Comparison of ENCODE assay signal across 9 cellular contexts in the genomic region with DNA sequence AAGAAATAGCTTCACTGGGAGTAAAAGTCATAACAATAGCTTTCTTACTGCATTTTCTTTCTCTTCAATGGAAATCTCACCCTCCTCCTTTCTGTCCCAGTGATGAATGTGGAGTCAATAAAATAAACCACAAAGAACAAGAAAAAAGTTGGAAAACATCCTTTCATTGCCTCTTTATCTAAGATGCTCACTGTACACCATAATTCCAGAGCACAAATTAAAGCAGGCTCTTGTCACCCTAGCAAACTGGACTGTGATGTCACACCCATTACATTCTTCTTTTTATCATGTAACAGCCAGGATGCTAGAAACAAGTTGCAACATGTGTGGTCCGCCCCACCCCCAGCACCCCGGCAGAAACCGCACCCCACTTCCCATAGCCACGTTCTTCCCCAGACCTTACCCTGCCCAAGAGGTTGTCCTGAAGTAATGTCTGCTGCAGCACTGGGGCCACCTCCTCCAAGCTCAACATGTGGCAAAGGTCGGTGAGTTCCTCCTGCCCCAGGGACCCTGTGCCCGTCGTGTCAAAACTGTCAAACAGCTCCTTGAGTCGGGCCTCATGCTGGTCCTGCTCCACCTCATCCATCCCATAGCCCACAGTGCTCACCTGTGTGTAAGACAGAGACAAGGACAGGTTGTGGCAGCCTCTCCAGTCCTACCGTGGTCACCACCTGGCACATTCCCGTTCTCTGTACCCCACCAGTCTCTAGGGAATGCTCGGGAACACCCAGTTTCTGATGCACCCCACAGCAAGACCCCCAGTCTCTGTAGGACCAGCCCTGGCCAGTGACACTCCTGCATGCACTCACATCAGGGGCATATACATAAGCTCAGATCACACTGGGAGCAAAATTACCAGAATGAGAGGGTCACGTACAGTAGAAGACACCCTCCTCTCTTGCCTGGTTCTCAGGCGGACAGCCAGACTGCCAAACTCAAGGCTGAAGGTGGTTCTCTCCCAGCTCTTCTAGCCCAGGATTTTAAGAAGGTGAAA. TPM values are rescaled to one million over a fixed set of nuclear protein-coding genes. Genes with fewer than 3 reads are reported as not detected.
DNase-seq lines count a peak whose midpoint lies in the region; ATAC-seq and TF ChIP-seq lines count a peak whose summit lies in the region.
"Had no signal": no experiment of that assay in that cellular context is flagged by ENCODE, and none has a peak within 500 bp of the region (broad histone marks: within the 10 kb centered on the region; RNA-seq: fewer than 3 reads in every experiment).

No MANE protein-coding gene starts in this region.

- no peaks in the 10 kb centered on the region for H3K9me3 Mint-ChIP-seq in stimulated activated memory B cell treated with anti-CD40 and anti-IgM and Interleukin-4, amounts not matched to agents 10 μg/mL and 1 μg/mL and 100 μg/mL, for 72 hours
- H3K9me3 Mint-ChIP-seq in Caco-2 (ENCODE audit: unreplicated experiment): no peaks in the 10 kb centered on the region

- H3K4me3 ChIP-seq in HEK293 (ENCODE audit: low read depth, low read length) (no peak overlapping the region), Caco-2 (ENCODE audit: low read depth, low read length) (no peak overlapping the region)

- intact Hi-C loops in Caco-2 (cut with micrococcal nuclease; ENCODE audit: unreplicated experiment): no loop called here

- DNase-seq in T-helper 17 cell: peak; percentile 12 to 25 (median 16)
- DNase-seq in effector CD4-positive, alpha-beta T cell: peak; percentile 27
- no peak for DNase-seq in Caco-2
- no peak for DNase-seq in kidney tubule cell (ENCODE audit: low spot score)
- DNase-seq in RPMI8226: no peak

- POLR2A ChIA-PET in HEK293 (lab: Yijun Ruan, JAX) (interaction anchor here (0.9 kb wide), 1 partner anchor 9 kb away, joined by 3 read pairs; a partner anchor contains a TSS), Caco-2 (lab: Charles Lee) (no interaction called here)

- no peak overlapping the region for H3K27ac ChIP-seq in HEK293 (ENCODE audit: extremely low read depth, low read depth, low read length)
- H3K27ac ChIP-seq: VCaP had no signal

- no peaks in the 10 kb centered on the region for H3K27me3 Mint-ChIP-seq in T-helper 17 cell
- no peaks in the 10 kb centered on the region for H3K27me3 Mint-ChIP-seq in stimulated activated memory B cell treated with anti-CD40 and anti-IgM and Interleukin-4, amounts not matched to agents 10 μg/mL and 1 μg/mL and 100 μg/mL, for 72 hours
- H3K27me3 Mint-ChIP-seq in Caco-2 (ENCODE audit: insufficient read depth, unreplicated experiment): no peaks in the 10 kb centered on the region

- ATAC-seq in T-helper 17 cell (peak; percentile 80), GM21529 (IDR thresholded peaks at IDR 0.05; ENCODE audit: unreplicated experiment) (no peak)
- ATAC-seq in stimulated activated memory B cell treated with anti-CD40 and anti-IgM and Interleukin-4, amounts not matched to agents 10 μg/mL and 1 μg/mL and 100 μg/mL, for 72 hours: peak; percentile 31

- H3K36me3 Mint-ChIP-seq in T-helper 17 cell (ENCODE audit: low read depth) (no peaks in the 10 kb centered on the region), Caco-2 (ENCODE audit: insufficient read depth, unreplicated experiment) (no peaks in the 10 kb centered on the region)
- H3K36me3 Mint-ChIP-seq in stimulated activated memory B cell treated with anti-CD40 and anti-IgM and Interleukin-4, amounts not matched to agents 10 μg/mL and 1 μg/mL and 100 μg/mL, for 72 hours: peaks cover 36% of the 10 kb centered on the region

- peak overlapping the region; percentile 94 for H3K27ac Mint-ChIP-seq in T-helper 17 cell
- peak overlapping the region; percentile 99 for H3K27ac Mint-ChIP-seq in stimulated activated memory B cell treated with anti-CD40 and anti-IgM and Interleukin-4, amounts not matched to agents 10 μg/mL and 1 μg/mL and 100 μg/mL, for 72 hours
- H3K27ac Mint-ChIP-seq in Caco-2 (ENCODE audit: unreplicated experiment): no peak overlapping the region

- H3K4me1 ChIP-seq in HEK293 (ENCODE audit: control insufficient read depth, insufficient read depth, low read length) (peaks cover 57% of the 10 kb centered on the region), Caco-2 (no peaks in the 10 kb centered on the region)

- no peaks in the 10 kb centered on the region for H3K27me3 ChIP-seq in Caco-2 (replicated peaks; ENCODE audit: control insufficient read depth, insufficient read depth, low read length)

- H3K4me3 Mint-ChIP-seq in T-helper 17 cell (peak overlapping the region; percentile 87), Caco-2 (ENCODE audit: unreplicated experiment) (no peak overlapping the region)
- H3K4me3 Mint-ChIP-seq in stimulated activated memory B cell treated with anti-CD40 and anti-IgM and Interleukin-4, amounts not matched to agents 10 μg/mL and 1 μg/mL and 100 μg/mL, for 72 hours: peak overlapping the region; percentile 66

- no peaks in the 10 kb centered on the region for H3K9me3 ChIP-seq in HEK293 (ENCODE audit: control insufficient read depth, insufficient read depth, low read depth, low read length)
- H3K9me3 ChIP-seq in T-helper 17 cell (ENCODE audit: control insufficient read depth, low read length, poor library complexity, severe bottlenecking): no peaks in the 10 kb centered on the region
- no peaks in the 10 kb centered on the region for H3K9me3 ChIP-seq in Caco-2

- TF ChIP-seq CTCF in HEK293 (tag by site-specific recombination; IDR thresholded peaks at IDR 0.05) (no peak), Caco-2 (IDR thresholded peaks at IDR 0.05; ENCODE audit: insufficient read depth in 1 of 2, low read depth in 1 of 2, low read length in 1 of 2, severe bottlenecking in 1 of 2, unreplicated experiment in 1 of 2) (no peak)

- no TSS peak for BruUV-seq in Caco-2 (replicated peaks; lab: Mats Ljungman, UMichigan)

- CTCF ChIA-PET in HEK293 (lab: Yijun Ruan, JAX): interaction anchor here (0.6 to 1.5 kb wide), 5 partner anchors 8 to 968 kb away, joined by 3 to 5 read pairs (median 4); no protein-coding TSS in a partner anchor
- CTCF ChIA-PET in Caco-2 (lab: Charles Lee): no interaction called here

- peaks cover 0 to 3% of the 10 kb centered on the region in 2 experiments; a peak in 1 of 3 replicates for H3K36me3 ChIP-seq in HEK293 (ENCODE audit: control insufficient read depth in 2 of 2, insufficient read depth in 1 of 2, low read length in 2 of 2)
- H3K36me3 ChIP-seq in Caco-2 (ENCODE audit: control insufficient read depth, insufficient read depth, low read length): no peaks in the 10 kb centered on the region

- H3K4me1 Mint-ChIP-seq in T-helper 17 cell (peaks cover 61% of the 10 kb centered on the region), Caco-2 (ENCODE audit: low read depth, unreplicated experiment) (no peaks in the 10 kb centered on the region)
- peaks cover 84% of the 10 kb centered on the region for H3K4me1 Mint-ChIP-seq in stimulated activated memory B cell treated with anti-CD40 and anti-IgM and Interleukin-4, amounts not matched to agents 10 μg/mL and 1 μg/mL and 100 μg/mL, for 72 hours

TF ChIP-seq in HEK293, 187 proteins besides CTCF, POLR2A, EP300 and RAD21 (continues in another document):
- TF ChIP-seq TRIM28 (IDR thresholded peaks at IDR 0.05; ENCODE audit: borderline replicate concordance, low read length) (no peak), ZNF121 (tag by site-specific recombination; IDR thresholded peaks at IDR 0.05) (no peak), KLF7 (tag by site-specific recombination; IDR thresholded peaks at IDR 0.05; ENCODE audit: borderline replicate concordance) (no peak), GLI4 (tag by site-specific recombination; IDR thresholded peaks at IDR 0.05) (no peak), SP7 (tag by site-specific recombination; IDR thresholded peaks at IDR 0.05) (peak; percentile 67), ZNF211 (tag by site-specific recombination; IDR thresholded peaks at IDR 0.05; ENCODE audit: low read depth) (no peak)
- TF ChIP-seq, protein P1, sequence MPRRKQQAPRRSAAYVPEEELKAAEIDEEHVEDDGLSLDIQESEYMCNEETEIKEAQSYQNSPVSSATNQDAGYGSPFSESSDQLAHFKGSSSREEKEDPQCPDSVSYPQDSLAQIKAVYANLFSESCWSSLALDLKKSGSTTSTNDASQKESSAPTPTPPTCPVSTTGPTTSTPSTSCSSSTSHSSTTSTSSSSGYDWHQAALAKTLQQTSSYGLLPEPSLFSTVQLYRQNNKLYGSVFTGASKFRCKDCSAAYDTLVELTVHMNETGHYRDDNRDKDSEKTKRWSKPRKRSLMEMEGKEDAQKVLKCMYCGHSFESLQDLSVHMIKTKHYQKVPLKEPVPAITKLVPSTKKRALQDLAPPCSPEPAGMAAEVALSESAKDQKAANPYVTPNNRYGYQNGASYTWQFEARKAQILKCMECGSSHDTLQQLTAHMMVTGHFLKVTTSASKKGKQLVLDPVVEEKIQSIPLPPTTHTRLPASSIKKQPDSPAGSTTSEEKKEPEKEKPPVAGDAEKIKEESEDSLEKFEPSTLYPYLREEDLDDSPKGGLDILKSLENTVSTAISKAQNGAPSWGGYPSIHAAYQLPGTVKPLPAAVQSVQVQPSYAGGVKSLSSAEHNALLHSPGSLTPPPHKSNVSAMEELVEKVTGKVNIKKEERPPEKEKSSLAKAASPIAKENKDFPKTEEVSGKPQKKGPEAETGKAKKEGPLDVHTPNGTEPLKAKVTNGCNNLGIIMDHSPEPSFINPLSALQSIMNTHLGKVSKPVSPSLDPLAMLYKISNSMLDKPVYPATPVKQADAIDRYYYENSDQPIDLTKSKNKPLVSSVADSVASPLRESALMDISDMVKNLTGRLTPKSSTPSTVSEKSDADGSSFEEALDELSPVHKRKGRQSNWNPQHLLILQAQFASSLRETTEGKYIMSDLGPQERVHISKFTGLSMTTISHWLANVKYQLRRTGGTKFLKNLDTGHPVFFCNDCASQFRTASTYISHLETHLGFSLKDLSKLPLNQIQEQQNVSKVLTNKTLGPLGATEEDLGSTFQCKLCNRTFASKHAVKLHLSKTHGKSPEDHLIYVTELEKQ (tag by site-specific recombination; IDR thresholded peaks at IDR 0.05; ENCODE audit: borderline replicate concordance): no peak

RNA-seq across cellular contexts. Expression of a gene that starts 9.2 kb away (rescaled TPM):
- total RNA-seq in T-helper 17 cell (10 to 100 TPM; 62.2 to 71.6 TPM), Caco-2 (2022) (11.2 and 16.9 TPM in 2 replicates)

RNA-seq across cellular contexts. Expression of a gene that starts 50.1 kb away (rescaled TPM):
- total RNA-seq in T-helper 17 cell (not detected), Caco-2 (2022) (not detected in 2 replicates)

Comparison
In these comparisons a context has a peak if more than half of its experiments do, and no peak if none do; other contexts are left out.
1. DNase-seq: peak in T-helper 17 cell (3 of 3) and effector CD4-positive, alpha-beta T cell (single experiment); none in Caco-2 (0 of 2), kidney tubule cell (single experiment) and RPMI8226 (single experiment).